ENCODE assay signal across 19 cellular contexts in genomic region chr20:39105551-39105950, GRCh38.
DNase-seq lines count a peak whose midpoint lies in the region; TF ChIP-seq lines count a peak whose summit lies in the region.
"Had no signal": no experiment of that assay in that cellular context is flagged by ENCODE, and none has a peak within 500 bp of the region (broad histone marks: within the 10 kb centered on the region; RNA-seq: fewer than 3 reads in every experiment).

No MANE protein-coding gene starts in this region.

- no peak overlapping the region for H2AFZ ChIP-seq in SU-DHL-6 (ENCODE audit: low read depth, low read length, severe bottlenecking)

- DNase-seq in activated CD4-positive, alpha-beta T cell treated with anti-CD3 and anti-CD28 coated beads for 48 hours = peak; percentile 8
- DNase-seq in activated CD4-positive, alpha-beta T cell treated with anti-CD3 and anti-CD28 coated beads for 4 hours = no peak
- DNase-seq in HFFc6 = no peak
- no peak for DNase-seq in neural crest cell (ENCODE audit: low read depth, low spot score)
- DNase-seq in iPS-NIHi11 (ENCODE audit: low spot score) = no peak
- DNase-seq in OCI-M2 (lab: John Stamatoyannopoulos, UW; ENCODE audit: unreplicated experiment) = no peak
- no peak for DNase-seq in SKM-1 (lab: John Stamatoyannopoulos, UW; ENCODE audit: unreplicated experiment)
- DNase-seq: ACHN; activated CD4-positive, alpha-beta memory T cell treated with anti-CD3 and anti-CD28 coated beads for 36 hours; activated naive CD8-positive, alpha-beta T cell treated with anti-CD3 and anti-CD28 coated beads, Interleukin-2, amount 10 ng/mL, durations not matched to agents 7 days and 5 days; CD4-positive, CD25-positive, alpha-beta regulatory T cell; DMS79; gastrocnemius medialis; left ventricle myocardium superior; NCI-H1417 treated with DMSO at 0.1 percent for 48 hours; sigmoid colon; stimulated activated CD4-positive, alpha-beta T cell treated with anti-CD3 and anti-CD28 coated beads, Interleukin-1b, Interleukin-23, amount 100 ng/mL, for 48 hours had no signal

- H3K27me3 Mint-ChIP-seq in HFFc6 (ENCODE audit: insufficient read depth) (peaks cover 6% of the 10 kb centered on the region), neural crest cell (ENCODE audit: low read depth) (peaks cover 13% of the 10 kb centered on the region)

- no peaks in the 10 kb centered on the region for H3K36me3 Mint-ChIP-seq in HFFc6 (ENCODE audit: low read depth)
- peaks cover 5% of the 10 kb centered on the region for H3K36me3 Mint-ChIP-seq in neural crest cell (ENCODE audit: low read depth)
- H3K36me3 Mint-ChIP-seq: activated CD4-positive, alpha-beta memory T cell treated with anti-CD3 and anti-CD28 coated beads for 36 hours; activated naive CD8-positive, alpha-beta T cell treated with anti-CD3 and anti-CD28 coated beads, Interleukin-2, amount 10 ng/mL, durations not matched to agents 7 days and 5 days had no signal

- H3K79me2 ChIP-seq in SU-DHL-6 (ENCODE audit: insufficient read depth, low read length) = no peaks in the 10 kb centered on the region

- H3K9me2 ChIP-seq in SU-DHL-6 (replicated peaks; ENCODE audit: insufficient read depth, low read length) = no peaks in the 10 kb centered on the region

- H3K4me3 Mint-ChIP-seq in HFFc6 = no peak overlapping the region
- H3K4me3 Mint-ChIP-seq in neural crest cell = no peak overlapping the region
- H3K4me3 Mint-ChIP-seq: activated CD4-positive, alpha-beta memory T cell treated with anti-CD3 and anti-CD28 coated beads for 36 hours; activated naive CD8-positive, alpha-beta T cell treated with anti-CD3 and anti-CD28 coated beads, Interleukin-2, amount 10 ng/mL, durations not matched to agents 7 days and 5 days; CD4-positive, CD25-positive, alpha-beta regulatory T cell had no signal

- no peaks in the 10 kb centered on the region for H4K20me1 ChIP-seq in SU-DHL-6 (ENCODE audit: low read depth, low read length)

- no peaks in the 10 kb centered on the region for H3K9me3 Mint-ChIP-seq in HFFc6
- peaks cover 19% of the 10 kb centered on the region for H3K9me3 Mint-ChIP-seq in neural crest cell
- H3K9me3 Mint-ChIP-seq: activated CD4-positive, alpha-beta memory T cell treated with anti-CD3 and anti-CD28 coated beads for 36 hours; activated naive CD8-positive, alpha-beta T cell treated with anti-CD3 and anti-CD28 coated beads, Interleukin-2, amount 10 ng/mL, durations not matched to agents 7 days and 5 days had no signal

- H3K27ac ChIP-seq in SU-DHL-6 (ENCODE audit: low read depth, low read length) = no peak overlapping the region
- H3K27ac ChIP-seq: gastrocnemius medialis, sigmoid colon, SK-N-MC had no signal

- H3K27me3 ChIP-seq in SU-DHL-6 (ENCODE audit: low read length) = no peaks in the 10 kb centered on the region

- TF ChIP-seq CTCF in HFFc6 (IDR thresholded peaks at IDR 0.05) = peak; percentile 53; the same call in 1 of the 2 replicates
- peak; percentile 14 for TF ChIP-seq CTCF in SU-DHL-6 (IDR thresholded peaks at IDR 0.05; ENCODE audit: insufficient read depth, low read length, poor library complexity, severe bottlenecking)
- TF ChIP-seq CTCF in neural crest cell (conservative IDR thresholded peaks at IDR 0.05) = peak; percentile 18

- no peaks in the 10 kb centered on the region for H3F3A ChIP-seq in SU-DHL-6 (ENCODE audit: insufficient read depth)

- H3K4me3 ChIP-seq in SU-DHL-6 (ENCODE audit: insufficient read depth, low read length, poor library complexity, severe bottlenecking) = no peak overlapping the region
- H3K4me3 ChIP-seq: gastrocnemius medialis, sigmoid colon, SK-N-MC had no signal

- H3K9ac ChIP-seq in SU-DHL-6 (ENCODE audit: low read length) = no peak overlapping the region

- no peaks in the 10 kb centered on the region for H3K9me3 ChIP-seq in SU-DHL-6 (ENCODE audit: insufficient read depth, low read length)
- H3K9me3 ChIP-seq: gastrocnemius medialis, sigmoid colon had no signal

- peaks cover 24% of the 10 kb centered on the region for H3K4me1 Mint-ChIP-seq in HFFc6 (ENCODE audit: low read depth)
- peaks cover 23% of the 10 kb centered on the region for H3K4me1 Mint-ChIP-seq in neural crest cell
- H3K4me1 Mint-ChIP-seq: CD4-positive, CD25-positive, alpha-beta regulatory T cell had no signal

- H3K36me3 ChIP-seq in SU-DHL-6 (ENCODE audit: low read length) = no peaks in the 10 kb centered on the region
- H3K36me3 ChIP-seq: gastrocnemius medialis, sigmoid colon had no signal

- H3K27ac Mint-ChIP-seq in HFFc6 (no peak overlapping the region), neural crest cell (ENCODE audit: unreplicated experiment) (no peak overlapping the region)
- H3K27ac Mint-ChIP-seq: activated CD4-positive, alpha-beta memory T cell treated with anti-CD3 and anti-CD28 coated beads for 36 hours; activated naive CD8-positive, alpha-beta T cell treated with anti-CD3 and anti-CD28 coated beads, Interleukin-2, amount 10 ng/mL, durations not matched to agents 7 days and 5 days; CD4-positive, CD25-positive, alpha-beta regulatory T cell had no signal

- H3K4me2 ChIP-seq in SU-DHL-6 (ENCODE audit: low read depth, low read length, poor library complexity, severe bottlenecking) = no peak overlapping the region
